ENCODE assay signal across 8 cellular contexts in genomic region chr7:159031135-159031701, GRCh38.
A peak's percentile ranks its signal among the peaks of the same experiment; 100 is the strongest.
DNase-seq lines count a peak whose midpoint lies in the region; ATAC-seq, FAIRE-seq and TF ChIP-seq lines count a peak whose summit lies in the region.

No MANE protein-coding gene starts in this region.

- H3K4me2 ChIP-seq in GM23338: peak overlapping the region; percentile 90
- H3K4me2 ChIP-seq in astrocyte (ENCODE audit: low read length): peak overlapping the region; percentile 80

- H3K4me3 ChIP-seq in GM23338: peak overlapping the region; percentile 76
- no peak overlapping the region for H3K4me3 ChIP-seq in astrocyte (ENCODE audit: insufficient read depth, low read depth, low read length)
- H3K4me3 ChIP-seq in sigmoid colon: peak overlapping the region; percentile 43 to 60 (median 52)

- H4K20me1 ChIP-seq in GM23338 (replicated peaks; ENCODE audit: insufficient read depth): no peaks in the 10 kb centered on the region
- no peaks in the 10 kb centered on the region for H4K20me1 ChIP-seq in astrocyte (ENCODE audit: insufficient read depth, low read length)

- FAIRE-seq in astrocyte (lab: Jason Lieb, UNC): no peak

- no peaks in the 10 kb centered on the region for H3K36me3 ChIP-seq in GM23338 (ENCODE audit: insufficient read depth)
- H3K36me3 ChIP-seq in astrocyte (ENCODE audit: insufficient read depth, low read length): no peaks in the 10 kb centered on the region
- peaks cover 0 to 16% (median 0%) of the 10 kb centered on the region in 4 donors for H3K36me3 ChIP-seq in sigmoid colon

- H3K9ac ChIP-seq in astrocyte (ENCODE audit: low read length): no peak overlapping the region

- H3K4me1 ChIP-seq in GM23338 (ENCODE audit: insufficient read depth) (peaks cover 4% of the 10 kb centered on the region; the same call in 1 of the 2 replicates), astrocyte (ENCODE audit: insufficient read depth, low read length) (no peaks in the 10 kb centered on the region), sigmoid colon (peaks cover 0 to 20% (median 10%) of the 10 kb centered on the region in 4 donors)

- H3K36me3 Mint-ChIP-seq in GM23338 (ENCODE audit: low read depth): peaks cover 3% of the 10 kb centered on the region; the same call in 1 of the 3 replicates
- H3K36me3 Mint-ChIP-seq in astrocyte (ENCODE audit: low read depth, unreplicated experiment): no peaks in the 10 kb centered on the region
- peaks cover 0 to 4% (median 0%) of the 10 kb centered on the region in 3 donors for H3K36me3 Mint-ChIP-seq in immature natural killer cell

- H3K27me3 Mint-ChIP-seq in GM23338 (ENCODE audit: insufficient read depth, low read depth, poor library complexity): peaks cover 8% of the 10 kb centered on the region
- H3K27me3 Mint-ChIP-seq in astrocyte (ENCODE audit: low read depth, unreplicated experiment): peaks cover 25% of the 10 kb centered on the region
- peaks cover 1 to 9% (median 2%) of the 10 kb centered on the region in 3 donors for H3K27me3 Mint-ChIP-seq in immature natural killer cell (ENCODE audit: low read depth in 3 of 3)

- peaks cover 13% of the 10 kb centered on the region for H3K4me1 Mint-ChIP-seq in GM23338
- peaks cover 15% of the 10 kb centered on the region for H3K4me1 Mint-ChIP-seq in astrocyte (ENCODE audit: low read depth, unreplicated experiment)
- H3K4me1 Mint-ChIP-seq in immature natural killer cell: peaks cover 0 to 4% of the 10 kb centered on the region in 2 donors

- no peaks in the 10 kb centered on the region for H3K9me2 ChIP-seq in GM23338 (ENCODE audit: insufficient read depth)

- peak; percentile 64 for DNase-seq in GM23338 (ENCODE audit: low spot score)
- no peak for DNase-seq in astrocyte (ENCODE audit: low read depth)
- no peak for DNase-seq in immature natural killer cell
- peak; percentile 77 for DNase-seq in sigmoid colon
- DNase-seq in NCI-H187 treated with DMSO at 0.1 percent for 48 hours (lab: John Stamatoyannopoulos, UW): no peak
- no peak for DNase-seq in NCI-H1436 (lab: John Stamatoyannopoulos, UW)
- no peak for DNase-seq in HT-29 (ENCODE audit: low spot score)
- no peak for DNase-seq in NCI-H187 (lab: John Stamatoyannopoulos, UW)

- peaks cover 68% of the 10 kb centered on the region for H3K9me3 Mint-ChIP-seq in GM23338
- H3K9me3 Mint-ChIP-seq in astrocyte (ENCODE audit: unreplicated experiment): no peaks in the 10 kb centered on the region
- peaks cover 0 to 1% (median 0%) of the 10 kb centered on the region in 6 donors for H3K9me3 Mint-ChIP-seq in immature natural killer cell

- intact Hi-C loops in sigmoid colon (cut with DNase I): loop anchor here (5.0 kb wide), 1 partner anchor 111 kb away; the partner anchor contains the start of gene VIPR2

- TF ChIP-seq POLR2A in sigmoid colon (IDR thresholded peaks at IDR 0.05): no peak

- H3K79me2 ChIP-seq in GM23338 (replicated peaks; ENCODE audit: insufficient read depth): no peaks in the 10 kb centered on the region
- H3K79me2 ChIP-seq in astrocyte (ENCODE audit: insufficient read depth, low read length): no peaks in the 10 kb centered on the region

- no peak overlapping the region for H3K27ac Mint-ChIP-seq in GM23338
- no peak overlapping the region for H3K27ac Mint-ChIP-seq in astrocyte (ENCODE audit: unreplicated experiment)
- H3K27ac Mint-ChIP-seq in immature natural killer cell: no peak overlapping the region

- WGBS in sigmoid colon, 2 donors: 49 to 61% methylated on average over 31 of the region's 31 CpGs

- no peak for TF ChIP-seq EP300 in sigmoid colon (IDR thresholded peaks at IDR 0.05)

- H3K9me3 ChIP-seq in astrocyte (ENCODE audit: insufficient read depth, low read depth, low read length): no peaks in the 10 kb centered on the region
- no peaks in the 10 kb centered on the region for H3K9me3 ChIP-seq in sigmoid colon

- peak; percentile 43 for ATAC-seq in GM23338

- H3K27me3 ChIP-seq in GM23338 (ENCODE audit: insufficient read depth): no peaks in the 10 kb centered on the region
- H3K27me3 ChIP-seq in astrocyte (ENCODE audit: insufficient read depth, low read length): no peaks in the 10 kb centered on the region
- H3K27me3 ChIP-seq in sigmoid colon: no peaks in the 10 kb centered on the region

- TF ChIP-seq CTCF in GM23338 (conservative IDR thresholded peaks at IDR 0.05; ENCODE audit: low read depth in 2 of 2): no peak
- TF ChIP-seq CTCF in astrocyte (IDR thresholded peaks at IDR 0.05; ENCODE audit: insufficient read depth, low read depth, low read length): no peak
- TF ChIP-seq CTCF in sigmoid colon (IDR thresholded peaks at IDR 0.05): no peak

- H3K27ac ChIP-seq in GM23338 (ENCODE audit: low read depth): no peak overlapping the region
- H3K27ac ChIP-seq in astrocyte (ENCODE audit: low read depth, low read length): no peak overlapping the region
- peak overlapping the region; percentile 53 to 75 (median 66) for H3K27ac ChIP-seq in sigmoid colon

- H2AFZ ChIP-seq in GM23338 (peak overlapping the region; percentile 98), astrocyte (ENCODE audit: low read depth, low read length) (peak overlapping the region; percentile 60)

- no peaks in the 10 kb centered on the region for H3F3A ChIP-seq in GM23338 (replicated peaks; ENCODE audit: low read depth)

- peak overlapping the region; percentile 75 for H3K4me3 Mint-ChIP-seq in GM23338
- peak overlapping the region; percentile 54 for H3K4me3 Mint-ChIP-seq in astrocyte (ENCODE audit: unreplicated experiment)
- H3K4me3 Mint-ChIP-seq in immature natural killer cell: peak overlapping the region; percentile 33 to 74 (median 65)

TF ChIP-seq in GM23338, 12 proteins besides CTCF, POLR2A, EP300 and RAD21 (continues in another document):
- TF ChIP-seq CREB1 (CRISPR knock-in tag; IDR thresholded peaks at IDR 0.05; ENCODE audit: low read depth) (no peak), EZH2 (IDR thresholded peaks at IDR 0.05; ENCODE audit: low read depth, unreplicated experiment) (no peak), JUNB (IDR thresholded peaks at IDR 0.05; ENCODE audit: unreplicated experiment) (no peak), EZH2phosphoT487 (IDR thresholded peaks at IDR 0.05; ENCODE audit: unreplicated experiment) (no peak), POLR2AphosphoS5 (IDR thresholded peaks at IDR 0.05; ENCODE audit: low read depth) (no peak), NANOG (IDR thresholded peaks at IDR 0.05; ENCODE audit: borderline replicate concordance) (no peak), STAT1 (IDR thresholded peaks at IDR 0.05; ENCODE audit: unreplicated experiment) (no peak), ZNF114 (CRISPR knock-in tag; IDR thresholded peaks at IDR 0.05) (no peak), ZNF331 (CRISPR knock-in tag; IDR thresholded peaks at IDR 0.05; ENCODE audit: low read depth) (no peak), REST (IDR thresholded peaks at IDR 0.05; ENCODE audit: unreplicated experiment) (no peak)

Comparison
In these comparisons a context has a peak if more than half of its experiments do, and no peak if none do; other contexts are left out.
1. DNase-seq: peak in GM23338 (single experiment) and sigmoid colon (single experiment); none in astrocyte (single experiment), immature natural killer cell (0 of 3), NCI-H187 treated with DMSO at 0.1 percent for 48 hours (single experiment), NCI-H1436 (single experiment), HT-29 (single experiment) and NCI-H187 (0 of 2).
2. H3K27ac ChIP-seq: peak in sigmoid colon (4 of 4); none in GM23338 (single experiment) and astrocyte (single experiment).
3. Peak in every context shown above with its lines, with median percentiles within 50 percentile points of each other: H3K4me3 Mint-ChIP-seq.